8 cellular contexts compared by ENCODE assay signal in the genomic region with DNA sequence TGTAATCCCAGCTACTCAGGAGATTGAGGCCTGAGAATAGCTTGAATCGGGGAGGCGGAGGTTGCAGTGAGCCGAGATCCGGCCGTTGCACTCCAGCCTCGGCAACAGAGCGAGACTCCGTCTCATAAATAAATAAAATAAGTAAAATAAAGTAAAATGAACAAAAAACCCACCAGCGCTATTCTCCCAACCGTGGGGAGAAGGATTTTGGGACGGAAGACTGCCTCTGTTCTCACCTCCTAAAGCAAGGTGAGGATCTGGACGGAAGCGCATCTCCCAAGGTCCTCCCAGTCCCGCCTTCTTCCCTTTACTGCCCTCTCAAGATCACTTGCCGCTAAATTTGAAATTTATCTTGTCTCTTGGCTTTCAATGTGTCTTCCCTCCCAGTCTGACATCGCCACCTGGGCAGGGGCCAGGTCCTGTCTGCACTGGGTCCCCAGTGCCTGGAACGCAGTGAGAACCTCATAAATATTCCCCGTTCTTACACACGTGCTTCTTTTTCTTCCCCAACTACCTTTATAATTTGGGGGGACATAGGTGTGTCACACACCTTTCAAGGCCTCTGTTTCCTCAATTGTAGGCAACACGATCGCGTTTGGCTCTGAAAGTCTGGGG. TPM values are rescaled to one million over a fixed set of nuclear protein-coding genes. Genes with fewer than 3 reads are reported as not detected.
A peak's percentile ranks its signal among the peaks of the same experiment; 100 is the strongest.
DNase-seq lines count a peak whose midpoint lies in the region; ATAC-seq, FAIRE-seq and TF ChIP-seq lines count a peak whose summit lies in the region.

No MANE protein-coding gene starts in this region.

- H3K27me3 ChIP-seq in HUES6 (ENCODE audit: control insufficient read depth, insufficient read depth, low read length): no peaks in the 10 kb centered on the region

- peak overlapping the region; percentile 97 for H3K27ac Mint-ChIP-seq in activated CD4-positive, alpha-beta memory T cell treated with anti-CD3 and anti-CD28 coated beads for 36 hours
- peak overlapping the region; percentile 99 for H3K27ac Mint-ChIP-seq in stimulated activated naive B cell treated with anti-CD40 and anti-IgM and Interleukin-4, amounts not matched to agents 10 μg/mL and 1 μg/mL and 100 μg/mL, for 72 hours

- H3K4me3 ChIP-seq in HUES6 (ENCODE audit: low read depth, low read length) (no peak overlapping the region; the same call in 1 of the 2 replicates), kidney (ENCODE audit: low read length in 2 of 2) (peak overlapping the region in 1 of 2 donors; percentile 71)

- H3K9me3 ChIP-seq in HUES6 (ENCODE audit: control insufficient read depth, insufficient read depth, low read depth, low read length): no peaks in the 10 kb centered on the region
- no peaks in the 10 kb centered on the region for H3K9me3 ChIP-seq in kidney (ENCODE audit: control insufficient read depth in 1 of 2, low read length in 2 of 2)

- H3K4me1 Mint-ChIP-seq in activated CD4-positive, alpha-beta memory T cell treated with anti-CD3 and anti-CD28 coated beads for 36 hours (ENCODE audit: low read depth): peaks cover 68% of the 10 kb centered on the region
- H3K4me1 Mint-ChIP-seq in stimulated activated naive B cell treated with anti-CD40 and anti-IgM and Interleukin-4, amounts not matched to agents 10 μg/mL and 1 μg/mL and 100 μg/mL, for 72 hours: peaks cover 41 to 64% of the 10 kb centered on the region in 2 donors

- H3K4me3 Mint-ChIP-seq in activated CD4-positive, alpha-beta memory T cell treated with anti-CD3 and anti-CD28 coated beads for 36 hours: peak overlapping the region; percentile 88
- peak overlapping the region; percentile 94 to 95 for H3K4me3 Mint-ChIP-seq in stimulated activated naive B cell treated with anti-CD40 and anti-IgM and Interleukin-4, amounts not matched to agents 10 μg/mL and 1 μg/mL and 100 μg/mL, for 72 hours

- POLR2A ChIA-PET in activated CD4-positive, alpha-beta memory T cell treated with anti-CD3 and anti-CD28 coated beads for 36 hours (lab: Charles Lee): interaction anchor here (0.7 to 1.5 kb wide), 2 partner anchors 10 to 637 kb away, joined by 3 to 5 read pairs; no protein-coding TSS in a partner anchor

- TF ChIP-seq CTCF in kidney (IDR thresholded peaks at IDR 0.05; ENCODE audit: borderline replicate concordance, extremely low read depth, insufficient read depth) (no peak), GM13977 (IDR thresholded peaks at IDR 0.05; ENCODE audit: extremely low read depth, insufficient read depth, missing control alignments) (no peak)

- no peaks in the 10 kb centered on the region for H3K27me3 Mint-ChIP-seq in activated CD4-positive, alpha-beta memory T cell treated with anti-CD3 and anti-CD28 coated beads for 36 hours
- H3K27me3 Mint-ChIP-seq in stimulated activated naive B cell treated with anti-CD40 and anti-IgM and Interleukin-4, amounts not matched to agents 10 μg/mL and 1 μg/mL and 100 μg/mL, for 72 hours: no peaks in the 10 kb centered on the region

- in situ Hi-C loops in GM13977 (cut with MboI; ENCODE audit: low pct_unique_long_range_greater_than_20kb, low sequenced_read_pairs, unreplicated experiment): no loop called here

- H3K9me3 Mint-ChIP-seq in activated CD4-positive, alpha-beta memory T cell treated with anti-CD3 and anti-CD28 coated beads for 36 hours: no peaks in the 10 kb centered on the region
- H3K9me3 Mint-ChIP-seq in stimulated activated naive B cell treated with anti-CD40 and anti-IgM and Interleukin-4, amounts not matched to agents 10 μg/mL and 1 μg/mL and 100 μg/mL, for 72 hours: no peaks in the 10 kb centered on the region

- intact Hi-C loops in activated CD4-positive, alpha-beta memory T cell treated with anti-CD3 and anti-CD28 coated beads for 36 hours (cut with micrococcal nuclease): no loop called here
- intact Hi-C loops in kidney (cut with DNase I): no loop called here

- no peak for ATAC-seq in stimulated activated naive B cell treated with anti-CD40 and anti-IgM and Interleukin-4, amounts not matched to agents 10 μg/mL and 1 μg/mL and 100 μg/mL, for 72 hours (replicated peaks)
- ATAC-seq in HG03025 (IDR thresholded peaks at IDR 0.05; ENCODE audit: low FRiP score, unreplicated experiment): no peak

- H3K4me1 ChIP-seq in HUES6 (ENCODE audit: control insufficient read depth, insufficient read depth, low read length): peaks cover 18% of the 10 kb centered on the region
- H3K4me1 ChIP-seq in kidney (ENCODE audit: control insufficient read depth in 1 of 2, insufficient read depth in 1 of 2, low read depth in 1 of 2, low read length in 2 of 2): peaks cover 20 to 25% of the 10 kb centered on the region in 2 donors

- H3K9ac ChIP-seq in HUES6 (ENCODE audit: low read length) (peak overlapping the region; percentile 46), kidney (ENCODE audit: low read length in 2 of 2) (no peak overlapping the region)

- peaks cover 34% of the 10 kb centered on the region for H3K36me3 Mint-ChIP-seq in activated CD4-positive, alpha-beta memory T cell treated with anti-CD3 and anti-CD28 coated beads for 36 hours
- peaks cover 27 to 33% of the 10 kb centered on the region in 2 donors for H3K36me3 Mint-ChIP-seq in stimulated activated naive B cell treated with anti-CD40 and anti-IgM and Interleukin-4, amounts not matched to agents 10 μg/mL and 1 μg/mL and 100 μg/mL, for 72 hours

- H3K36me3 ChIP-seq in HUES6 (ENCODE audit: control insufficient read depth, insufficient read depth, low read length) (peaks cover 24% of the 10 kb centered on the region), kidney (ENCODE audit: control insufficient read depth in 1 of 2, insufficient read depth in 2 of 2, low read length in 2 of 2) (peaks cover 21 to 22% of the 10 kb centered on the region in 2 donors)

- CTCF ChIA-PET in activated CD4-positive, alpha-beta memory T cell treated with anti-CD3 and anti-CD28 coated beads for 36 hours (lab: Charles Lee): interaction anchor here (0.8 to 3.0 kb wide), 3 partner anchors 14 to 39 kb away, joined by 3 to 11 read pairs (median 3); no protein-coding TSS in a partner anchor

- no peak for DNase-seq in activated CD4-positive, alpha-beta memory T cell treated with anti-CD3 and anti-CD28 coated beads for 36 hours
- DNase-seq in kidney (no peak), GM13977 (ENCODE audit: low spot score) (no peak), OCI-M1 (lab: John Stamatoyannopoulos, UW) (no peak)
- no peak for DNase-seq in stimulated activated naive B cell treated with anti-CD40 and anti-IgM and Interleukin-4, amounts not matched to agents 10 μg/mL and 1 μg/mL and 100 μg/mL, for 72 hours
- DNase-seq in stimulated activated CD8-positive, alpha-beta memory T cell treated with anti-CD3 and anti-CD28 coated beads, Interleukin-4, amount 100 ng/mL, for 48 hours: no peak

- H3K27ac ChIP-seq in HUES6 (ENCODE audit: low read depth, low read length) (peak overlapping the region; percentile 74; the same call in 1 of the 2 replicates), kidney (ENCODE audit: low read depth in 2 of 2, low read length in 2 of 2) (peak overlapping the region; percentile 98 to 99)

- no peak for FAIRE-seq in kidney (lab: Jason Lieb, UNC)

RNA-seq across cellular contexts. Expression of gene DNAJB1, which starts 1.2 kb away (rescaled TPM):
- 10 to 100 TPM; 71.2 to 76.5 TPM for total RNA-seq in activated CD4-positive, alpha-beta memory T cell treated with anti-CD3 and anti-CD28 coated beads for 36 hours
- total RNA-seq in kidney: 77.9 TPM
- 122 TPM for polyA plus RNA-seq in kidney (ENCODE audit: insufficient read depth, low read depth, low replicate concordance)

RNA-seq across cellular contexts. Expression of gene TECR, which starts 10.0 kb away (rescaled TPM):
- 100 to 1,000 TPM; 120 TPM for total RNA-seq in activated CD4-positive, alpha-beta memory T cell treated with anti-CD3 and anti-CD28 coated beads for 36 hours
- 132 TPM for total RNA-seq in kidney
- 280 TPM for polyA plus RNA-seq in kidney (ENCODE audit: insufficient read depth, low read depth, low replicate concordance)

RNA-seq across cellular contexts. Expression of gene GIPC1, which starts 23.4 kb away (rescaled TPM):
- 10 to 100 TPM; 31.5 to 35.2 TPM for total RNA-seq in activated CD4-positive, alpha-beta memory T cell treated with anti-CD3 and anti-CD28 coated beads for 36 hours
- total RNA-seq in kidney: 94.6 TPM
- polyA plus RNA-seq in kidney (ENCODE audit: insufficient read depth, low read depth, low replicate concordance): 137 TPM

RNA-seq across cellular contexts. Expression of gene PTGER1, which starts 44.2 kb away (rescaled TPM):
- total RNA-seq in activated CD4-positive, alpha-beta memory T cell treated with anti-CD3 and anti-CD28 coated beads for 36 hours: under 1 TPM; 0.29 to 0.41 TPM
- 19.0 TPM for total RNA-seq in kidney
- polyA plus RNA-seq in kidney (ENCODE audit: insufficient read depth, low read depth, low replicate concordance): 14.3 TPM

RNA-seq across cellular contexts. Expression of gene NDUFB7, which starts 52.5 kb away (rescaled TPM):
- 100 to 1,000 TPM; 118 to 130 TPM for total RNA-seq in activated CD4-positive, alpha-beta memory T cell treated with anti-CD3 and anti-CD28 coated beads for 36 hours
- total RNA-seq in kidney: 146 TPM
- polyA plus RNA-seq in kidney (ENCODE audit: insufficient read depth, low read depth, low replicate concordance): 894 TPM
